Comparison of ENCODE assay signal across 34 cellular contexts in the genomic region with DNA sequence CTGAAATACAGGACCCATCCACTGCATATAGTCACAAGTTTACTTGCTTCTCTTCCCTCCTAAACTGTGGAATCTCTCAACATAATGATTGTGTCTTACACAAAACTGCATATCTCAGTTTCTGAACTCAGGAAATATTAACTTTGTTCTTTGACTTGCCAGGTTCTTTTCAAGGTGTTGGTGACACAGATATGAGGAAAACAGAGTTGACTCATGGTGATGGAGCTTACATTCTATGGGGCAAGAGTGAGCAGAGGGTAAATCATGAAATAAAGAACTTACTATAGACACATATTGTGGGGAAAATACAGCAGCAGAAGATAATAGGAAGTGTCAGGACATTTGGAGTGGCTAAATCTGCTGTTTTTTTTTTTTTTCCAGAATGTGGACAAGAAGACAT.
"Had no signal": no experiment of that assay in that cellular context is flagged by ENCODE, and none has a peak within 500 bp of the region (broad histone marks: within the 10 kb centered on the region; RNA-seq: fewer than 3 reads in every experiment).

No MANE protein-coding gene starts in this region.

- ATAC-seq: activated CD8-positive, alpha-beta T cell treated with anti-CD3 and anti-CD28 coated beads for 36 hours; activated T-cell treated with anti-CD3 and anti-CD28 coated beads, Interleukin-2, amount 50 U/mL, for 72 hours; activated T-helper 17 cell treated with anti-CD3 and anti-CD28 coated beads, Interleukin-2, amount 50 U/mL, for 72 hours had no signal

- H3K4me1 ChIP-seq: SJCRH30 had no signal

- H3K27ac ChIP-seq: PC-9, RWPE1, SJCRH30, SK-N-MC had no signal

- H3K36me3 ChIP-seq: MG63, SJCRH30 had no signal

- DNase-seq: activated CD4-positive, alpha-beta T cell treated with anti-CD3 and anti-CD28 coated beads, Interleukin-2, amount 50 U/mL, for 4 hours; activated CD8-positive, alpha-beta T cell treated with anti-CD3 and anti-CD28 coated beads for 36 hours; activated effector memory CD4-positive, alpha-beta T cell treated with anti-CD3 and anti-CD28 coated beads, Interleukin-2, amount 50 U/mL, for 16 hours; activated naive CD4-positive, alpha-beta T cell; activated naive CD4-positive, alpha-beta T cell treated with anti-CD3 and anti-CD28 coated beads, Interleukin-2, amount 50 U/mL, for 16 hours; activated naive CD8-positive, alpha-beta T cell treated with anti-CD3 and anti-CD28 coated beads for 36 hours; activated T-cell treated with anti-CD3 and anti-CD28 coated beads, Interleukin-2, amount 50 U/mL, for 1 hour; activated T-cell treated with anti-CD3 and anti-CD28 coated beads, Interleukin-2, amount 50 U/mL, for 72 hours; amniotic stem cell; aorta; caudate nucleus; cerebellar nuclear complex; Kasumi-1; KG1; MG63; NCI-H1048; NCI-H1105 treated with DMSO at 0.1 percent for 48 hours; NCI-H146; NCI-H187 treated with DMSO at 0.1 percent for 48 hours; NCI-H2081; NCI-H226; NCI-H446 treated with DMSO at 0.1 percent for 48 hours; NCI-H524 treated with DMSO at 0.1 percent for 48 hours; Right ventricle myocardium superior; SJCRH30 had no signal

- FAIRE-seq: RCC 7860, TTC549 had no signal

- H3K4me2 ChIP-seq: PC-9 had no signal

- H3K4me3 ChIP-seq: MG63, PC-9, SJCRH30, SK-N-MC had no signal

- H3K4me1 Mint-ChIP-seq: activated CD4-positive, alpha-beta T cell treated with anti-CD3 and anti-CD28 coated beads, Interleukin-2, amount 10 ng/mL, durations not matched to agents 24 days and 14 days; activated naive CD8-positive, alpha-beta T cell treated with anti-CD3 and anti-CD28 coated beads for 36 hours; activated T-helper 17 cell treated with anti-CD3 and anti-CD28 coated beads, Interleukin-2, amount 50 U/mL, for 72 hours had no signal

- H3K4me3 Mint-ChIP-seq: activated CD4-positive, alpha-beta T cell treated with anti-CD3 and anti-CD28 coated beads, Interleukin-2, amount 10 ng/mL, durations not matched to agents 24 days and 14 days; activated CD8-positive, alpha-beta T cell treated with anti-CD3 and anti-CD28 coated beads for 36 hours; activated naive CD8-positive, alpha-beta T cell treated with anti-CD3 and anti-CD28 coated beads for 36 hours; activated T-cell treated with anti-CD3 and anti-CD28 coated beads, Interleukin-2, amount 50 U/mL, for 72 hours; activated T-helper 17 cell treated with anti-CD3 and anti-CD28 coated beads, Interleukin-2, amount 50 U/mL, for 72 hours; T-helper 1 cell treated with Interleukin-12 subunit alpha and Interleukin-12 subunit beta and Interleukin-4 antibody, amounts not matched to agents 30 μg/mL and 1 μg/mL, for 36 hours; T-helper 2 cell treated with Interferon-gamma antibody and Interleukin-4, amounts not matched to agents 5 μg/mL and 100 μg/mL, for 36 hours had no signal

- H3K9me3 ChIP-seq: SJCRH30 had no signal

- H3K27me3 Mint-ChIP-seq: activated CD4-positive, alpha-beta T cell treated with anti-CD3 and anti-CD28 coated beads, Interleukin-2, amount 10 ng/mL, durations not matched to agents 24 days and 14 days; activated CD8-positive, alpha-beta T cell treated with anti-CD3 and anti-CD28 coated beads for 36 hours; activated naive CD8-positive, alpha-beta T cell treated with anti-CD3 and anti-CD28 coated beads for 36 hours; activated T-helper 17 cell treated with anti-CD3 and anti-CD28 coated beads, Interleukin-2, amount 50 U/mL, for 72 hours had no signal

- H3K27ac Mint-ChIP-seq: activated CD4-positive, alpha-beta T cell treated with anti-CD3 and anti-CD28 coated beads, Interleukin-2, amount 10 ng/mL, durations not matched to agents 24 days and 14 days; activated CD8-positive, alpha-beta T cell treated with anti-CD3 and anti-CD28 coated beads for 36 hours; activated naive CD8-positive, alpha-beta T cell treated with anti-CD3 and anti-CD28 coated beads for 36 hours; activated T-cell treated with anti-CD3 and anti-CD28 coated beads, Interleukin-2, amount 50 U/mL, for 72 hours; activated T-helper 17 cell treated with anti-CD3 and anti-CD28 coated beads, Interleukin-2, amount 50 U/mL, for 72 hours; T-helper 1 cell treated with Interleukin-12 subunit alpha and Interleukin-12 subunit beta and Interleukin-4 antibody, amounts not matched to agents 30 μg/mL and 1 μg/mL, for 36 hours; T-helper 2 cell treated with Interferon-gamma antibody and Interleukin-4, amounts not matched to agents 5 μg/mL and 100 μg/mL, for 36 hours had no signal

- H2AFZ ChIP-seq: PC-9 had no signal

- H3K27me3 ChIP-seq: MG63, SJCRH30 had no signal
